In genomic region chr9:97889941-97890557, GRCh38 we compare ENCODE assay signal across 8 cellular contexts. TPM values are rescaled to one million over a fixed set of nuclear protein-coding genes. Genes with fewer than 3 reads are reported as not detected.
A peak's percentile ranks its signal among the peaks of the same experiment; 100 is the strongest.
DNase-seq lines count a peak whose midpoint lies in the region; ATAC-seq and TF ChIP-seq lines count a peak whose summit lies in the region.

No MANE protein-coding gene starts in this region.

- no peak for TF ChIP-seq POLR2A in vagina (IDR thresholded peaks at IDR 0.05)
- TF ChIP-seq POLR2A in uterus (IDR thresholded peaks at IDR 0.05) = no peak

- 0 out of 2 replicates have a peak, but pooled peaks cover 4% of the 10 kb centered on the region for H3K4me1 ChIP-seq in DOHH2 (ENCODE audit: control insufficient read depth, low read length)
- no peaks in the 10 kb centered on the region for H3K4me1 ChIP-seq in Loucy (ENCODE audit: insufficient read depth, low read length, poor library complexity, severe bottlenecking)
- H3K4me1 ChIP-seq in vagina = no peaks in the 10 kb centered on the region
- H3K4me1 ChIP-seq in uterus = no peaks in the 10 kb centered on the region

- H3F3A ChIP-seq in DOHH2 (ENCODE audit: control insufficient read depth, insufficient read depth) = no peaks in the 10 kb centered on the region
- no peaks in the 10 kb centered on the region for H3F3A ChIP-seq in Loucy (ENCODE audit: low read depth)

- no peaks in the 10 kb centered on the region for H3K9me2 ChIP-seq in DOHH2 (replicated peaks; ENCODE audit: control insufficient read depth, low read length)
- no peaks in the 10 kb centered on the region for H3K9me2 ChIP-seq in Loucy (replicated peaks; ENCODE audit: low read depth, low read length)

- intact Hi-C loops in vagina (cut with DNase I) = no loop called here
- intact Hi-C loops in uterus (cut with DNase I; ENCODE audit: low total_unique reads) = no loop called here

- H3K79me2 ChIP-seq in DOHH2 (ENCODE audit: control insufficient read depth, low read length) = no peaks in the 10 kb centered on the region
- no peaks in the 10 kb centered on the region for H3K79me2 ChIP-seq in Loucy (ENCODE audit: insufficient read depth, low read length)

- H3K27me3 ChIP-seq in DOHH2 (ENCODE audit: control insufficient read depth, low read length) (peaks cover 4% of the 10 kb centered on the region; the same call in 1 of the 2 replicates), Loucy (ENCODE audit: insufficient read depth, low read length, poor library complexity, severe bottlenecking) (no peaks in the 10 kb centered on the region), vagina (no peaks in the 10 kb centered on the region), uterus (no peaks in the 10 kb centered on the region)

- peak; percentile 98 for TF ChIP-seq CTCF in DOHH2 (IDR thresholded peaks at IDR 0.05; ENCODE audit: low read depth, low read length, poor library complexity, severe bottlenecking)
- peak; percentile 99 for TF ChIP-seq CTCF in Loucy (conservative IDR thresholded peaks at IDR 0.05; ENCODE audit: low read length)
- peak; percentile 46 for TF ChIP-seq CTCF in foreskin fibroblast (IDR thresholded peaks at IDR 0.05; ENCODE audit: low read depth, low read length)
- no peak for TF ChIP-seq CTCF in vagina (IDR thresholded peaks at IDR 0.05)
- TF ChIP-seq CTCF in uterus (IDR thresholded peaks at IDR 0.05) = no peak

- H3K9me3 ChIP-seq in DOHH2 (ENCODE audit: control insufficient read depth, insufficient read depth, low read length) = no peaks in the 10 kb centered on the region
- H3K9me3 ChIP-seq in Loucy (ENCODE audit: insufficient read depth, low read depth, low read length) = no peaks in the 10 kb centered on the region
- no peaks in the 10 kb centered on the region for H3K9me3 ChIP-seq in vagina
- H3K9me3 ChIP-seq in uterus = no peaks in the 10 kb centered on the region

- ATAC-seq in HG02759 (IDR thresholded peaks at IDR 0.05; ENCODE audit: unreplicated experiment) = no peak

- H3K27ac ChIP-seq in DOHH2 (ENCODE audit: low read depth, low read length) (no peak overlapping the region), vagina (no peak overlapping the region), uterus (no peak overlapping the region)

- DNase-seq in activated T-cell treated with anti-CD3 and anti-CD28 coated beads for 4 hours (peak; percentile 67), foreskin fibroblast (peak in 1 of 2 donors; percentile 51), vagina (ENCODE audit: extremely low spot score in 2 of 2) (no peak), uterus (no peak)
- peak; percentile 63 for DNase-seq in stimulated activated CD4-positive, alpha-beta T cell treated with anti-CD3 and anti-CD28 coated beads, Interleukin-1b, Interleukin-23, amount 100 ng/mL, for 48 hours

- no peak overlapping the region for H3K4me3 ChIP-seq in DOHH2 (ENCODE audit: low read length)
- no peak overlapping the region for H3K4me3 ChIP-seq in Loucy (ENCODE audit: low read length, poor library complexity, severe bottlenecking)
- no peak overlapping the region for H3K4me3 ChIP-seq in foreskin fibroblast (ENCODE audit: low read depth in 1 of 2, low read length in 2 of 2)
- H3K4me3 ChIP-seq in vagina = no peak overlapping the region
- H3K4me3 ChIP-seq in uterus = no peak overlapping the region

- no peak overlapping the region for H2AFZ ChIP-seq in Loucy (ENCODE audit: low read length)

- no peaks in the 10 kb centered on the region for H4K20me1 ChIP-seq in DOHH2 (ENCODE audit: control insufficient read depth, insufficient read depth, low read depth, low read length)
- H4K20me1 ChIP-seq in Loucy (ENCODE audit: insufficient read depth, low read length, poor library complexity, severe bottlenecking) = no peaks in the 10 kb centered on the region

- H3K4me2 ChIP-seq in DOHH2 (ENCODE audit: low read length) = no peak overlapping the region
- H3K4me2 ChIP-seq in Loucy (ENCODE audit: low read depth, low read length, poor library complexity, severe bottlenecking) = no peak overlapping the region

- H3K9ac ChIP-seq in Loucy (ENCODE audit: low read depth, low read length, poor library complexity, severe bottlenecking) = no peak overlapping the region

- H3K36me3 ChIP-seq in DOHH2 (ENCODE audit: control insufficient read depth, low read length) = no peaks in the 10 kb centered on the region
- no peaks in the 10 kb centered on the region for H3K36me3 ChIP-seq in Loucy (ENCODE audit: insufficient read depth, low read length)
- no peaks in the 10 kb centered on the region for H3K36me3 ChIP-seq in vagina
- H3K36me3 ChIP-seq in uterus = no peaks in the 10 kb centered on the region

RNA-seq across cellular contexts. Expression of gene TRMO, which starts 32.3 kb away (rescaled TPM):
- total RNA-seq in vagina = 27.7 TPM
- 10 to 100 TPM; 14.1 to 32.6 (median 19.7) TPM for total RNA-seq in uterus

RNA-seq across cellular contexts. Expression of gene FOXE1, which starts 37.0 kb away (rescaled TPM):
- total RNA-seq in vagina = 7.9 TPM
- total RNA-seq in uterus = not detected

RNA-seq across cellular contexts. Expression of gene HEMGN, which starts 47.9 kb away (rescaled TPM):
- not detected for total RNA-seq in vagina
- total RNA-seq in uterus = 1 to 10 TPM in 1 of 4 donors, not detected in 3; 2.7 TPM

Comparison
In these comparisons a context has a peak if more than half of its experiments do, and no peak if none do; other contexts are left out.
1. CTCF ChIP-seq: peak in DOHH2 (single experiment), Loucy (single experiment) and foreskin fibroblast (single experiment); none in vagina (0 of 3) and uterus (0 of 4).
2. DNase-seq: peak in activated T-cell treated with anti-CD3 and anti-CD28 coated beads for 4 hours (single experiment) and stimulated activated CD4-positive, alpha-beta T cell treated with anti-CD3 and anti-CD28 coated beads, Interleukin-1b, Interleukin-23, amount 100 ng/mL, for 48 hours (single experiment); none in vagina (0 of 2) and uterus (0 of 2).